Comparison of ENCODE assay signal across 2 cellular contexts in genomic region chr4:100022792-100023222, GRCh38.
TF ChIP-seq lines count a peak whose summit lies in the region.

No MANE protein-coding gene starts in this region.

TF ChIP-seq in SK-N-SH treated with all-trans-retinoic acid at 6 μM for 48 hours, 23 proteins besides CTCF, POLR2A, EP300 and RAD21 (continued from another document):
- TF ChIP-seq PATZ1 (CRISPR knock-in tag; IDR thresholded peaks at IDR 0.05; ENCODE audit: borderline replicate concordance) (no peak), ISL1 (CRISPR knock-in tag; IDR thresholded peaks at IDR 0.05) (peak; percentile 90), ARNTL (CRISPR knock-in tag; IDR thresholded peaks at IDR 0.05; ENCODE audit: borderline replicate concordance, low read depth) (no peak), CSDC2 (CRISPR knock-in tag; IDR thresholded peaks at IDR 0.05) (no peak), POU6F1 (CRISPR knock-in tag; IDR thresholded peaks at IDR 0.05; ENCODE audit: borderline replicate concordance, low read depth) (no peak), TSHZ2 (CRISPR knock-in tag; IDR thresholded peaks at IDR 0.05) (peak; percentile 63; the same call in 1 of the 2 replicates), ESRRG (CRISPR knock-in tag; IDR thresholded peaks at IDR 0.05) (no peak), ZNF70 (CRISPR knock-in tag; IDR thresholded peaks at IDR 0.05) (no peak)

TF ChIP-seq in HepG2, 621 proteins besides CTCF, POLR2A, EP300 and RAD21:
- TF ChIP-seq BRF2 (CRISPR knock-in tag; IDR thresholded peaks at IDR 0.05) (no peak), XRCC5 (optimal IDR thresholded peaks at IDR 0.05; ENCODE audit: low read length) (no peak), CERS6 (CRISPR knock-in tag; IDR thresholded peaks at IDR 0.05) (no peak), CREM (IDR thresholded peaks at IDR 0.05) (no peak), CREM (CRISPR knock-in tag; IDR thresholded peaks at IDR 0.05) (no peak), KMT2A (CRISPR knock-in tag; IDR thresholded peaks at IDR 0.05) (no peak), HNF1A (IDR thresholded peaks at IDR 0.05; ENCODE audit: low read depth) (no peak), HNF1A (CRISPR knock-in tag; IDR thresholded peaks at IDR 0.05; ENCODE audit: borderline replicate concordance) (no peak), ZNF7 (CRISPR knock-in tag; IDR thresholded peaks at IDR 0.05) (no peak), NFE2 (CRISPR knock-in tag; IDR thresholded peaks at IDR 0.05) (no peak), KLF9 (CRISPR knock-in tag; IDR thresholded peaks at IDR 0.05; ENCODE audit: low read depth) (no peak), ZNF616 (CRISPR knock-in tag; IDR thresholded peaks at IDR 0.05; ENCODE audit: low read depth) (no peak), ZNF510 (CRISPR knock-in tag; IDR thresholded peaks at IDR 0.05; ENCODE audit: low read depth) (no peak), ZZZ3 (CRISPR knock-in tag; IDR thresholded peaks at IDR 0.05; ENCODE audit: borderline replicate concordance) (no peak), ETV5 (CRISPR knock-in tag; IDR thresholded peaks at IDR 0.05; ENCODE audit: borderline replicate concordance) (no peak), ZNF737 (CRISPR knock-in tag; IDR thresholded peaks at IDR 0.05; ENCODE audit: borderline replicate concordance) (no peak), TCF7 (IDR thresholded peaks at IDR 0.05; ENCODE audit: low read depth) (no peak), HNF1B (CRISPR knock-in tag; IDR thresholded peaks at IDR 0.05) (no peak), ZNF740 (CRISPR knock-in tag; IDR thresholded peaks at IDR 0.05) (no peak)
TF ChIP-seq in HepG2: peak in this region for 0.
